Comparison of ENCODE assay signal across 10 cellular contexts in the genomic region with DNA sequence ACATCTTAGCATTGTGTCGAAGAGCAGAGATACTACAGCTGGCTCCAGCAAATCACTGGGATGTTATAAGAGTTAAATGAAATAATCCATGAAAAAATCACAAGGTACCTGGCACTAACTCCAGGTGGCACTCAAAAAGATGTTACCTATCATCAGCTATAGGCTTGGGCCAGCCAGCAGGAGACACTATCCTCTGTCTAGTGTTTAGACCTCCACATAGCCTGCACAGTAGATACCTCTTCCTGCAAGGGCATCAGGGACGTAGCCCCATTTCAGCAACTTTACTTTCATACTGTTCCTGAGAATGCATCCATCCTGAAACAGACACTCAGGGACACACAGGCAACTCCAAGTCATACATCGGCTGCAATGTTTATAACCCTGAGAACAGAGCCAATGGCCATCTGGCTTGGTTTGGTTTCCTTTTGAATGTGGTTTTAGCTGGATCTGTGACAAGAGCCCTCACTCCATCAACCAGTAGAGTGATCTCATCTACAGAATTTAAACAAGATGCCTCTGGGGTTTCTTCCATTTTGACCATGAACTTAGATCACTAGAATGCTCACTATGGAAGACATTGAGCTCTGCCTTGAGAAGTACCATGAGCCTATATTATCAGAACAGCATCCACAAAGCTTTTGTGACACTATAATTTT.
DNase-seq lines count a peak whose midpoint lies in the region; ATAC-seq and TF ChIP-seq lines count a peak whose summit lies in the region.
"Had no signal": no experiment of that assay in that cellular context is flagged by ENCODE, and none has a peak within 500 bp of the region (broad histone marks: within the 10 kb centered on the region; RNA-seq: fewer than 3 reads in every experiment).

No MANE protein-coding gene starts in this region.

- ATAC-seq in GM21447 (IDR thresholded peaks at IDR 0.05; ENCODE audit: unreplicated experiment) (peak; percentile 64), foreskin keratinocyte (no peak), GM19463 (IDR thresholded peaks at IDR 0.05; ENCODE audit: unreplicated experiment) (no peak)

- no peak overlapping the region for H3K27ac ChIP-seq in foreskin keratinocyte

- no peaks in the 10 kb centered on the region for H3K27me3 ChIP-seq in foreskin keratinocyte

- DNase-seq in AG10803 (ENCODE audit: low read depth) (peak; percentile 91), NCI-H2107 treated with DMSO at 0.1 percent for 48 hours (lab: John Stamatoyannopoulos, UW; ENCODE audit: unreplicated experiment) (peak; percentile 39), foreskin keratinocyte (no peak), GM10266 (ENCODE audit: extremely low spot score) (no peak), kidney glomerular epithelial cell (lab: John Stamatoyannopoulos, UW) (no peak)
- no peak for DNase-seq in activated CD8-positive, alpha-beta memory T cell treated with anti-CD3 and anti-CD28 coated beads, Interleukin-2, amount 50 U/mL, for 48 hours
- DNase-seq: activated T-cell treated with anti-CD3 and anti-CD28 coated beads, Interleukin-2, amount 50 U/mL, for 1 hour; CD4-positive, alpha-beta memory T cell had no signal

- H3K4me3 ChIP-seq in AG10803 (ENCODE audit: low read length) = no peak overlapping the region

- H3K4me1 ChIP-seq in foreskin keratinocyte = no peaks in the 10 kb centered on the region

- TF ChIP-seq CTCF in AG10803 (conservative IDR thresholded peaks at IDR 0.05; ENCODE audit: low read length) (no peak), foreskin keratinocyte (conservative IDR thresholded peaks at IDR 0.05) (peak; percentile 27), GM10266 (IDR thresholded peaks at IDR 0.05; ENCODE audit: control insufficient read depth, insufficient read depth, low read depth, missing control alignments) (no peak)

Comparison
In these comparisons a context has a peak if more than half of its experiments do, and no peak if none do; other contexts are left out.
1. DNase-seq: peak in AG10803 (single experiment) and NCI-H2107 treated with DMSO at 0.1 percent for 48 hours (single experiment); none in foreskin keratinocyte (0 of 2), GM10266 (single experiment), activated CD8-positive, alpha-beta memory T cell treated with anti-CD3 and anti-CD28 coated beads, Interleukin-2, amount 50 U/mL, for 48 hours (single experiment) and kidney glomerular epithelial cell (single experiment).